ENCODE assay signal across 2 cellular contexts in genomic region chr19:40842012-40842411, GRCh38. TPM values are rescaled to one million over a fixed set of nuclear protein-coding genes. Genes with fewer than 3 reads are reported as not detected.
"Had no signal": no experiment of that assay in that cellular context is flagged by ENCODE, and none has a peak within 500 bp of the region (broad histone marks: within the 10 kb centered on the region; RNA-seq: fewer than 3 reads in every experiment).

No MANE protein-coding gene starts in this region.

RNA-seq across cellular contexts. Expression of gene CYP2A6, which starts 8.2 kb away (rescaled TPM):
- total RNA-seq: G401 had no signal
- polyA plus RNA-seq: GM12878 had no signal

RNA-seq across cellular contexts. Expression of gene CYP2A7, which starts 40.0 kb away (rescaled TPM):
- total RNA-seq: G401, GM12878 had no signal
- polyA plus RNA-seq: GM12878 had no signal
